Comparison of ENCODE assay signal across 8 cellular contexts in the genomic region with DNA sequence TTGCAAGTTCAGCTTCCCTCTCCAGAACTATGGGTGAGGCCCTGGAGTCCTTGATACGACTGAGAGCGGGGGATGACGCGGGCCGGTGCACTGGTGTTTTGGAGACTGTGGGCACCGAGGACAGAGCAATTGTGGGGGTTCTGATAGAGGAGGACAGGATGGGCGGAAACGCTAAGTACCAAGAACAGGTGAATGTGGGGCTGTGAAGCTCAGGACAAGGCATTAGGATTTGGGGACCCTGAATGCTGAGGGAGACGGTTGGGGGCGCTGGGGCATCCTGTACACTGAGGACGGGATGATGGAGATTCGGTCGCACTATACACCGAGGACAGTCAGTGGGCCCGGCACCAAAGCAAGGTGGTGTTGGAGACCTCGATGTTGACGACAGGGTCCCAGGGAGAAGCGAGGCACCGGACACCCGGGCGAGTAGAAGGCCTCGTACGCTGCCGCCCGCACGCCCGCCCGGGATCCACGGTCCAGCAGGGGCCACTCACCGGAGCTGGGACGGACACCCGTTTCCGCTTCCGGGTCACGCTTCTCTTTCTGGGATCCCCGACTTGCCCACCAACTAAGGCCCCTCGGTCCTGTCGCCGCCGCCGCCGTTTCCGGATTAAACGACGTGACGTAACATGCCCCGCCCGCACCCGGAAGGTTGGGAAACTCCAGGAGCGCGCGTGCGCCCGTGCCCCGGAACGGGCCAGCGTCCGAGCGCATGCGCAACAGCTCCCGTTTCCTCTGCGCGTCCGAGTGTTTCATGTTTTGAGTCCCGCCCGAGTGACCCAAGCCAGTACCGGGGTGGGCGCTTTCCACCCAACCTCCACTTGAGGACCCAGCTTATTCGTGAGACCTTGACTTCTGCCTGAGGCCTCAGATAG. TPM values are rescaled to one million over a fixed set of nuclear protein-coding genes. Genes with fewer than 3 reads are reported as not detected.
DNase-seq lines count a peak whose midpoint lies in the region; ATAC-seq and TF ChIP-seq lines count a peak whose summit lies in the region.

A gene (minus strand): TSS at position 612 of the 875 bp plus-strand sequence. CDS start 893 bp downstream, outside the sequence.

- H2BK5ac ChIP-seq in neuronal stem cell (ENCODE audit: low read length) = no peak within 1 kb of the TSS

- H3K18ac ChIP-seq in neuronal stem cell (ENCODE audit: low read length) = peak within 1 kb of the TSS; percentile 92

- no peak for TF ChIP-seq CTCF in Loucy (conservative IDR thresholded peaks at IDR 0.05; ENCODE audit: low read length)
- TF ChIP-seq CTCF in fibroblast of villous mesenchyme (IDR thresholded peaks at IDR 0.05; ENCODE audit: insufficient read depth, low read depth, low read length) = no peak

- peak within 1 kb of the TSS; percentile 85 for H2BK120ac ChIP-seq in neuronal stem cell (ENCODE audit: low read depth, low read length)

- H3K79me1 ChIP-seq in neuronal stem cell (ENCODE audit: low read depth, low read length) = peaks cover 6% of the 10 kb centered on the region

- no CpG with 5 or more reads among the region's 69 CpGs for WGBS in neuronal stem cell (ENCODE audit: extremely low coverage in 2 of 2, insufficient read length in 2 of 2, insufficient replicate concordance in 1 of 2), 2 donors

- H3K4ac ChIP-seq in neuronal stem cell (ENCODE audit: low read length) = peak within 1 kb of the TSS; percentile 81

- no peak within 1 kb of the TSS for H2BK12ac ChIP-seq in neuronal stem cell (ENCODE audit: low read length)

- H3K4me1 ChIP-seq in Loucy (ENCODE audit: insufficient read depth, low read length, poor library complexity, severe bottlenecking) (peaks cover 28% of the 10 kb centered on the region), neuronal stem cell (ENCODE audit: control insufficient read depth in 2 of 2, insufficient read depth in 1 of 2, low read depth in 1 of 2, low read length in 2 of 2) (peaks cover 10 to 21% of the 10 kb centered on the region in 2 donors)

- no peaks in the 10 kb centered on the region for H3K9me2 ChIP-seq in Loucy (replicated peaks; ENCODE audit: low read depth, low read length)

- H3K27me3 ChIP-seq in Loucy (ENCODE audit: insufficient read depth, low read length, poor library complexity, severe bottlenecking) (no peaks in the 10 kb centered on the region), neuronal stem cell (ENCODE audit: control insufficient read depth in 3 of 3, insufficient read depth in 3 of 3, low read depth in 1 of 3, low read length in 3 of 3) (no peaks in the 10 kb centered on the region)

- peak within 1 kb of the TSS; percentile 96 for H3K27ac ChIP-seq in neuronal stem cell (replicated peaks; ENCODE audit: low read length)

- peak within 1 kb of the TSS; percentile 90 for H3K23ac ChIP-seq in neuronal stem cell (ENCODE audit: low read depth, low read length, poor library complexity)

- H3K79me2 ChIP-seq in Loucy (ENCODE audit: insufficient read depth, low read length) = peaks cover 78% of the 10 kb centered on the region

- H2BK15ac ChIP-seq in neuronal stem cell (ENCODE audit: low read length) = no peak within 1 kb of the TSS

- peaks cover 72% of the 10 kb centered on the region for H4K20me1 ChIP-seq in Loucy (ENCODE audit: insufficient read depth, low read length, poor library complexity, severe bottlenecking)

- H3K36me3 ChIP-seq in Loucy (ENCODE audit: insufficient read depth, low read length) (peaks cover 42% of the 10 kb centered on the region; the same call in 1 of the 2 replicates), neuronal stem cell (replicated peaks in 1 of 2; ENCODE audit: control insufficient read depth in 2 of 2, insufficient read depth in 2 of 2, low read length in 2 of 2) (peaks cover 44 to 58% of the 10 kb centered on the region in 2 donors)

- DNase-seq in AG08396 (ENCODE audit: low spot score) (peak; percentile 97), activated T-helper 1 cell treated with Interleukin-2 at 50 U/mL for 16 hours (ENCODE audit: low read depth) (peak; percentile 97), fibroblast of villous mesenchyme (ENCODE audit: low read depth) (peak; percentile 98), neuronal stem cell (ENCODE audit: low spot score) (peak; percentile 97), superior temporal gyrus (ENCODE audit: extremely low spot score) (peak; percentile 95), hippocampal formation (lab: John Stamatoyannopoulos, UW) (no peak)

- peak within 1 kb of the TSS; percentile 47; the same call in 1 of the 2 replicates for H2AFZ ChIP-seq in Loucy (ENCODE audit: low read length)
- peak within 1 kb of the TSS; percentile 81 for H2AFZ ChIP-seq in neuronal stem cell (ENCODE audit: low read length)

- H3K9me3 ChIP-seq in Loucy (ENCODE audit: insufficient read depth, low read depth, low read length) (no peaks in the 10 kb centered on the region), neuronal stem cell (replicated peaks in 1 of 2; ENCODE audit: control insufficient read depth in 2 of 2, insufficient read depth in 1 of 2, low read depth in 1 of 2, low read length in 2 of 2) (no peaks in the 10 kb centered on the region)

- H4K91ac ChIP-seq in neuronal stem cell (ENCODE audit: low read depth, low read length, poor library complexity) = peak within 1 kb of the TSS; percentile 14

- peaks cover 28% of the 10 kb centered on the region; the same call in 1 of the 2 replicates for H3F3A ChIP-seq in Loucy (ENCODE audit: low read depth)

- H3K4me2 ChIP-seq in Loucy (ENCODE audit: low read depth, low read length, poor library complexity, severe bottlenecking) (peak within 1 kb of the TSS; percentile 86), neuronal stem cell (ENCODE audit: insufficient read depth, low read length, poor library complexity, severe bottlenecking) (peak within 1 kb of the TSS; percentile 81)

- ATAC-seq in GM19467 (IDR thresholded peaks at IDR 0.05; ENCODE audit: unreplicated experiment) = peak; percentile 32

- peak within 1 kb of the TSS; percentile 49 for H3K14ac ChIP-seq in neuronal stem cell (ENCODE audit: low read length)

- no peak within 1 kb of the TSS for H4K8ac ChIP-seq in neuronal stem cell (ENCODE audit: low read depth, low read length)

- H3K9ac ChIP-seq in Loucy (ENCODE audit: low read depth, low read length, poor library complexity, severe bottlenecking) (peak within 1 kb of the TSS; percentile 99), neuronal stem cell (ENCODE audit: low read depth, low read length, poor library complexity) (peak within 1 kb of the TSS; percentile 94)

- H3K4me3 ChIP-seq in Loucy (ENCODE audit: low read length, poor library complexity, severe bottlenecking) = peak within 1 kb of the TSS; percentile 90
- peak within 1 kb of the TSS; percentile 88 for H3K4me3 ChIP-seq in fibroblast of villous mesenchyme (ENCODE audit: low read depth, low read length)
- peak within 1 kb of the TSS; percentile 58 to 90 for H3K4me3 ChIP-seq in neuronal stem cell (ENCODE audit: low read length in 2 of 2)

- H2AK5ac ChIP-seq in neuronal stem cell (ENCODE audit: low read depth, low read length) = peak within 1 kb of the TSS; percentile 87

RNA-seq across cellular contexts. Expression of the gene that starts here (rescaled TPM):
- total RNA-seq in fibroblast of villous mesenchyme = 111 and 120 TPM in 2 replicates
- polyA plus RNA-seq in neuronal stem cell (2013, experiment 1 of 2) = 108 TPM
- polyA plus RNA-seq in neuronal stem cell (2013, experiment 2 of 2) = 109 TPM

Comparison
In these comparisons a context has a peak if more than half of its experiments do, and no peak if none do; other contexts are left out.
1. DNase-seq: peak in AG08396 (single experiment), activated T-helper 1 cell treated with Interleukin-2 at 50 U/mL for 16 hours (single experiment), fibroblast of villous mesenchyme (single experiment), neuronal stem cell (single experiment) and superior temporal gyrus (single experiment); none in hippocampal formation (0 of 2).
2. Peak in every context shown above with its lines, with median percentiles within 50 percentile points of each other: H3K4me3 ChIP-seq.